In genomic region chr7:120582916-120583315, GRCh38 we compare ENCODE assay signal across 28 cellular contexts.
"Had no signal": no experiment of that assay in that cellular context is flagged by ENCODE, and none has a peak within 500 bp of the region (broad histone marks: within the 10 kb centered on the region; RNA-seq: fewer than 3 reads in every experiment).

No MANE protein-coding gene starts in this region.

- H3K4me2 ChIP-seq: neural progenitor cell had no signal

- DNase-seq: activated CD4-positive, alpha-beta T cell treated with anti-CD3 and anti-CD28 coated beads for 36 hours; activated CD4-positive, alpha-beta T cell treated with anti-CD3 and anti-CD28 coated beads, Interleukin-2, amount 50 U/mL, for 4 hours; activated CD4-positive, CD25-positive, alpha-beta regulatory T cell; activated naive CD4-positive, alpha-beta T cell; activated T-cell treated with anti-CD3 and anti-CD28 coated beads for 4 hours; activated T-cell treated with anti-CD3 and anti-CD28 coated beads, Interleukin-2, amount 50 U/mL, for 72 hours; anterior cingulate cortex; body of pancreas; cerebellar nuclear complex; dorsolateral prefrontal cortex; effector memory CD8-positive, alpha-beta T cell; foreskin fibroblast; left ventricle myocardium inferior; naive thymus-derived CD4-positive, alpha-beta T cell; occipital lobe; stimulated activated CD4-positive, alpha-beta T cell treated with anti-CD3 and anti-CD28 coated beads, Interleukin-15, amount 100 ng/mL, for 24 hours; stimulated activated CD4-positive, alpha-beta T cell treated with anti-CD3 and anti-CD28 coated beads, Interleukin-2, amount 100 ng/mL, for 24 hours; stimulated activated naive CD4-positive, alpha-beta T cell; T-helper 2 cell; tibial artery; upper lobe of right lung had no signal

- H3K27me3 Mint-ChIP-seq: activated CD4-positive, alpha-beta T cell treated with anti-CD3 and anti-CD28 coated beads for 36 hours; effector memory CD8-positive, alpha-beta T cell; naive thymus-derived CD4-positive, alpha-beta T cell had no signal

- H3K4me3 Mint-ChIP-seq: activated CD4-positive, alpha-beta T cell treated with anti-CD3 and anti-CD28 coated beads for 36 hours; activated T-cell treated with anti-CD3 and anti-CD28 coated beads, Interleukin-2, amount 50 U/mL, for 72 hours; effector memory CD8-positive, alpha-beta T cell; mesothelial cell of epicardium; naive thymus-derived CD4-positive, alpha-beta T cell; neural progenitor cell had no signal

- H2AFZ ChIP-seq: neural progenitor cell had no signal

- H3K27ac Mint-ChIP-seq: activated CD4-positive, alpha-beta T cell treated with anti-CD3 and anti-CD28 coated beads for 36 hours; activated naive CD4-positive, alpha-beta T cell treated with anti-CD3 and anti-CD28 coated beads, Interleukin-2, amount 50 U/mL, for 72 hours; activated T-cell treated with anti-CD3 and anti-CD28 coated beads, Interleukin-2, amount 50 U/mL, for 72 hours; effector memory CD8-positive, alpha-beta T cell; mesothelial cell of epicardium; naive thymus-derived CD4-positive, alpha-beta T cell; neural progenitor cell had no signal

- H3K9me3 Mint-ChIP-seq: mesothelial cell of epicardium, neural progenitor cell had no signal

- H3K36me3 ChIP-seq: left ventricle myocardium inferior, neural progenitor cell, right atrium auricular region, suprapubic skin, tibial artery, upper lobe of right lung had no signal

- H3K36me3 Mint-ChIP-seq: activated naive CD4-positive, alpha-beta T cell treated with anti-CD3 and anti-CD28 coated beads, Interleukin-2, amount 50 U/mL, for 72 hours; mesothelial cell of epicardium; naive thymus-derived CD4-positive, alpha-beta T cell; neural progenitor cell had no signal

- H3K9me3 ChIP-seq: body of pancreas, left ventricle myocardium inferior, right atrium auricular region, suprapubic skin, tibial artery, upper lobe of right lung had no signal

- H3K9ac ChIP-seq: neural progenitor cell had no signal

- H3K4me1 ChIP-seq: body of pancreas, left ventricle myocardium inferior, neural progenitor cell, right atrium auricular region, suprapubic skin, tibial artery, upper lobe of right lung had no signal

- H3K27me3 ChIP-seq: body of pancreas, dorsolateral prefrontal cortex, neural progenitor cell, right atrium auricular region, suprapubic skin, tibial artery, upper lobe of right lung had no signal

- H3K27ac ChIP-seq: body of pancreas, coronary artery, dorsolateral prefrontal cortex, left ventricle myocardium inferior, neural progenitor cell, right atrium auricular region, suprapubic skin, tibial artery, upper lobe of right lung had no signal

- H3K4me3 ChIP-seq: body of pancreas, coronary artery, dorsolateral prefrontal cortex, left ventricle myocardium inferior, lung, neural progenitor cell, right atrium auricular region, suprapubic skin, tibial artery, upper lobe of right lung had no signal

- H3K4me1 Mint-ChIP-seq: activated CD4-positive, alpha-beta T cell treated with anti-CD3 and anti-CD28 coated beads for 36 hours; naive thymus-derived CD4-positive, alpha-beta T cell had no signal
